11 cellular contexts compared by ENCODE assay signal in genomic region chr7:105654994-105655900, GRCh38.
DNase-seq lines count a peak whose midpoint lies in the region; ATAC-seq and TF ChIP-seq lines count a peak whose summit lies in the region.
"Had no signal": no experiment of that assay in that cellular context is flagged by ENCODE, and none has a peak within 500 bp of the region (broad histone marks: within the 10 kb centered on the region; RNA-seq: fewer than 3 reads in every experiment).

No MANE protein-coding gene starts in this region.

- no peaks in the 10 kb centered on the region for H3K27me3 Mint-ChIP-seq in CD8-positive, alpha-beta T cell (ENCODE audit: low read depth)

- H3K27ac Mint-ChIP-seq in CD8-positive, alpha-beta T cell: peak overlapping the region; percentile 66
- H3K27ac Mint-ChIP-seq: activated T-helper 1 cell treated with anti-CD3 and anti-CD28 coated beads, Interleukin-12 subunit alpha, Interleukin-12 subunit beta, Interleukin-2, Interleukin-4 antibody, amounts not matched to agents 30 ng/mL and 10 ng/mL and 1 ng/mL, durations not matched to agents 14 hours and 24 hours and 36 hours had no signal

- POLR2A ChIA-PET in CD8-positive, alpha-beta T cell (lab: Charles Lee): no interaction called here

- DNase-seq in CD8-positive, alpha-beta T cell: no peak
- peak; percentile 16 for DNase-seq in NCI-H1105 (lab: John Stamatoyannopoulos, UW)
- peak; percentile 72 for DNase-seq in choroid plexus epithelial cell (ENCODE audit: low read depth)
- DNase-seq in myocyte (ENCODE audit: low read depth): peak; percentile 71
- no peak for DNase-seq in NCI-H1694 (lab: John Stamatoyannopoulos, UW)
- DNase-seq in midbrain (lab: John Stamatoyannopoulos, UW): no peak
- no peak for DNase-seq in psoas muscle
- DNase-seq in ascending aorta (ENCODE audit: low spot score in 2 of 2): no peak
- DNase-seq: stimulated activated naive CD4-positive, alpha-beta T cell treated with Interleukin-2 at 50 U/mL for 16 hours had no signal

- H3K4me1 Mint-ChIP-seq in CD8-positive, alpha-beta T cell (ENCODE audit: low read depth): peaks cover 5% of the 10 kb centered on the region

- no peak overlapping the region for H3K4me3 Mint-ChIP-seq in CD8-positive, alpha-beta T cell
- H3K4me3 Mint-ChIP-seq: activated T-helper 1 cell treated with anti-CD3 and anti-CD28 coated beads, Interleukin-12 subunit alpha, Interleukin-12 subunit beta, Interleukin-2, Interleukin-4 antibody, amounts not matched to agents 30 ng/mL and 10 ng/mL and 1 ng/mL, durations not matched to agents 14 hours and 24 hours and 36 hours had no signal

- CTCF ChIA-PET in CD8-positive, alpha-beta T cell (lab: Charles Lee): interaction anchor here (0.6 to 11.3 kb wide), 12 partner anchors 8 to 456 kb away, joined by 3 to 114 read pairs (median 4); no protein-coding TSS in a partner anchor

- peaks cover 5% of the 10 kb centered on the region for H3K36me3 ChIP-seq in CD8-positive, alpha-beta T cell (ENCODE audit: insufficient read depth, low read length)
- H3K36me3 ChIP-seq in psoas muscle (ENCODE audit: insufficient read depth in 1 of 2, low read depth in 1 of 2) (no peaks in the 10 kb centered on the region), ascending aorta (no peaks in the 10 kb centered on the region)
- H3K36me3 ChIP-seq: prostate gland had no signal

- no peak overlapping the region for H3K27ac ChIP-seq in CD8-positive, alpha-beta T cell (ENCODE audit: low read depth, low read length)
- H3K27ac ChIP-seq in psoas muscle (no peak overlapping the region), ascending aorta (no peak overlapping the region)
- H3K27ac ChIP-seq: prostate gland had no signal

- no peaks in the 10 kb centered on the region for H3K9me3 Mint-ChIP-seq in CD8-positive, alpha-beta T cell
- H3K9me3 Mint-ChIP-seq: activated T-helper 1 cell treated with anti-CD3 and anti-CD28 coated beads, Interleukin-12 subunit alpha, Interleukin-12 subunit beta, Interleukin-2, Interleukin-4 antibody, amounts not matched to agents 30 ng/mL and 10 ng/mL and 1 ng/mL, durations not matched to agents 14 hours and 24 hours and 36 hours had no signal

- intact Hi-C loops in CD8-positive, alpha-beta T cell (cut with DNase I, micrococcal nuclease): loop anchor here (5.0 kb wide), 5 partner anchors 37 to 497 kb away; no protein-coding TSS in a partner anchor
- intact Hi-C loops in psoas muscle (cut with DNase I) (loop anchor here (2.0 to 10.0 kb wide), 4 partner anchors 90 to 386 kb away; no protein-coding TSS in a partner anchor), ascending aorta (cut with DNase I) (loop anchor here (5.0 kb wide), 1 partner anchor 497 kb away; no protein-coding TSS in a partner anchor)

- H3K9me3 ChIP-seq in CD8-positive, alpha-beta T cell (ENCODE audit: low read length): no peaks in the 10 kb centered on the region
- H3K9me3 ChIP-seq in psoas muscle (no peaks in the 10 kb centered on the region), ascending aorta (no peaks in the 10 kb centered on the region)
- H3K9me3 ChIP-seq: prostate gland had no signal

- H3K36me3 Mint-ChIP-seq in CD8-positive, alpha-beta T cell: peaks cover 63% of the 10 kb centered on the region

- no peak overlapping the region for H3K4me3 ChIP-seq in CD8-positive, alpha-beta T cell (ENCODE audit: low read depth, low read length)
- H3K4me3 ChIP-seq in choroid plexus epithelial cell (ENCODE audit: low read depth, low read length): no peak overlapping the region
- H3K4me3 ChIP-seq in psoas muscle: no peak overlapping the region
- no peak overlapping the region for H3K4me3 ChIP-seq in ascending aorta
- H3K4me3 ChIP-seq: prostate gland had no signal

- ATAC-seq in CD8-positive, alpha-beta T cell: no peak
- no peak for ATAC-seq in psoas muscle

- no peak for TF ChIP-seq CTCF in CD8-positive, alpha-beta T cell (IDR thresholded peaks at IDR 0.05)
- TF ChIP-seq CTCF in choroid plexus epithelial cell (conservative IDR thresholded peaks at IDR 0.05; ENCODE audit: low read depth, low read length) (no peak), psoas muscle (IDR thresholded peaks at IDR 0.05) (no peak), ascending aorta (IDR thresholded peaks at IDR 0.05) (no peak)

- no peaks in the 10 kb centered on the region for H3K4me1 ChIP-seq in CD8-positive, alpha-beta T cell (ENCODE audit: insufficient read depth, low read length)
- H3K4me1 ChIP-seq in psoas muscle (peaks cover 14% of the 10 kb centered on the region), ascending aorta (peaks cover 0 to 6% of the 10 kb centered on the region in 2 donors)
- H3K4me1 ChIP-seq: prostate gland had no signal

- 38 to 42% (median 42%) methylated on average over 14 of the region's 14 CpGs for WGBS in psoas muscle, 3 donors

- H3K27me3 ChIP-seq in CD8-positive, alpha-beta T cell (ENCODE audit: insufficient read depth, low read length): no peaks in the 10 kb centered on the region
- H3K27me3 ChIP-seq in psoas muscle (ENCODE audit: insufficient read depth in 3 of 3, low read length in 2 of 3) (no peaks in the 10 kb centered on the region), ascending aorta (no peaks in the 10 kb centered on the region)

Comparison
In these comparisons a context has a peak if more than half of its experiments do, and no peak if none do; other contexts are left out.
1. DNase-seq: peak in NCI-H1105 (single experiment), choroid plexus epithelial cell (single experiment) and myocyte (single experiment); none in CD8-positive, alpha-beta T cell (0 of 7), NCI-H1694 (single experiment), midbrain (single experiment), psoas muscle (0 of 2) and ascending aorta (0 of 2).